Comparison of ENCODE assay signal across 1 cellular context in the genomic region with DNA sequence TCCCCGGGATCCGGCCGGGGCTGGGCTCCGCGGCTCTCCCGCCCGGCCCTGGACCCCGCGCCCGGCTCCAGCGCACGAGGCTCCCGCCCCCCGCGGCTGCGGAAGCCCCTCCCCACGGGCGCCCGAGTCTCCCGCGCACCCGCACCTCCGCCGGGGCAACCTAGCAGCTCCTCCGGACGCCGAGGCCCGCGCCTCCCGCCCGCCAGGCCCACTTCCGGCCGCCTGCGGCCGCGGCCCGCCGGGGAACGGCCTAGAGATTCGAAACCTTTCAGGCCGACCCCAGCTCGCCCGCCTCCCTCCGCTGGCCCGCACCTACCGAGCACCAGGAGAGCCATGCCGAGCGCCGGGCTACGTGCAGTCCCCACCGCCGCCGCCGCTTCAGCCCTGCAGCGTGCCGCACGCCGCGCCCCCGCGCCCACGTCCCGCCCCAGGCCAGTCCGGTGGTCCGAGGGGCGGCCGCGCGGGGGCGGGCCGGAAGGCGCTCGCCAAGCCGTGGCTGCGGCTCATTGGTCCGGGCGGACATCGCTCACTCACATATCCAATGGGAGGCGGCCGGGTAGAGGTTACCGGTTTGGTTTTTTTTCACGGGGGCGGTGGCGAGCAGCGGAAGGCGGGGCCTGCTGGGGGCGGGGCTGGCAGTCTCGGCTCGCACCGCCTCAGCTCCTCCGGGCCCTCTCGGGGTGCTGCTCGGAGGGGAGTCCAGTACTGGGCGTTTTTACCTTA.
TF ChIP-seq lines count a peak whose summit lies in the region.

A gene with protein sequence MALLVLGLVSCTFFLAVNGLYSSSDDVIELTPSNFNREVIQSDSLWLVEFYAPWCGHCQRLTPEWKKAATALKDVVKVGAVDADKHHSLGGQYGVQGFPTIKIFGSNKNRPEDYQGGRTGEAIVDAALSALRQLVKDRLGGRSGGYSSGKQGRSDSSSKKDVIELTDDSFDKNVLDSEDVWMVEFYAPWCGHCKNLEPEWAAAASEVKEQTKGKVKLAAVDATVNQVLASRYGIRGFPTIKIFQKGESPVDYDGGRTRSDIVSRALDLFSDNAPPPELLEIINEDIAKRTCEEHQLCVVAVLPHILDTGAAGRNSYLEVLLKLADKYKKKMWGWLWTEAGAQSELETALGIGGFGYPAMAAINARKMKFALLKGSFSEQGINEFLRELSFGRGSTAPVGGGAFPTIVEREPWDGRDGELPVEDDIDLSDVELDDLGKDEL (minus strand): TSS at position 424 of the 723 bp plus-strand sequence. CDS start 89 bp downstream, at position 335.

TF ChIP-seq in HepG2, 621 proteins besides CTCF, POLR2A, EP300 and RAD21 (continued from another document and continues in another):
- TF ChIP-seq, protein P1, sequence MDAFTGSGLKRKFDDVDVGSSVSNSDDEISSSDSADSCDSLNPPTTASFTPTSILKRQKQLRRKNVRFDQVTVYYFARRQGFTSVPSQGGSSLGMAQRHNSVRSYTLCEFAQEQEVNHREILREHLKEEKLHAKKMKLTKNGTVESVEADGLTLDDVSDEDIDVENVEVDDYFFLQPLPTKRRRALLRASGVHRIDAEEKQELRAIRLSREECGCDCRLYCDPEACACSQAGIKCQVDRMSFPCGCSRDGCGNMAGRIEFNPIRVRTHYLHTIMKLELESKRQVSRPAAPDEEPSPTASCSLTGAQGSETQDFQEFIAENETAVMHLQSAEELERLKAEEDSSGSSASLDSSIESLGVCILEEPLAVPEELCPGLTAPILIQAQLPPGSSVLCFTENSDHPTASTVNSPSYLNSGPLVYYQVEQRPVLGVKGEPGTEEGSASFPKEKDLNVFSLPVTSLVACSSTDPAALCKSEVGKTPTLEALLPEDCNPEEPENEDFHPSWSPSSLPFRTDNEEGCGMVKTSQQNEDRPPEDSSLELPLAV (CRISPR knock-in tag; conservative IDR thresholded peaks at IDR 0.05; ENCODE audit: low read depth): no peak
- TF ChIP-seq MTF1 (CRISPR knock-in tag; IDR thresholded peaks at IDR 0.05) (no peak), ZNF460 (CRISPR knock-in tag; IDR thresholded peaks at IDR 0.05; ENCODE audit: borderline replicate concordance) (no peak), ZNF552 (CRISPR knock-in tag; IDR thresholded peaks at IDR 0.05; ENCODE audit: borderline replicate concordance) (no peak), GPN1 (CRISPR knock-in tag; IDR thresholded peaks at IDR 0.05; ENCODE audit: borderline replicate concordance) (no peak), ZNF430 (CRISPR knock-in tag; IDR thresholded peaks at IDR 0.05) (peak; percentile 17; the same call in 1 of the 2 replicates), ZNF362 (CRISPR knock-in tag; IDR thresholded peaks at IDR 0.05; ENCODE audit: borderline replicate concordance) (peak; percentile 98), HOXA3 (CRISPR knock-in tag; IDR thresholded peaks at IDR 0.05) (peak; percentile 67; the same call in 1 of the 2 replicates), ZNF143 (CRISPR knock-in tag; IDR thresholded peaks at IDR 0.05) (no peak), ZNF563 (CRISPR knock-in tag; IDR thresholded peaks at IDR 0.05) (peak; percentile 81), KLF15 (CRISPR knock-in tag; IDR thresholded peaks at IDR 0.05; ENCODE audit: borderline replicate concordance) (no peak), ATM (IDR thresholded peaks at IDR 0.05; ENCODE audit: borderline replicate concordance) (no peak), ZNF501 (CRISPR knock-in tag; IDR thresholded peaks at IDR 0.05) (no peak), MATR3 (CRISPR knock-in tag; IDR thresholded peaks at IDR 0.05) (no peak), STAG1 (CRISPR knock-in tag; IDR thresholded peaks at IDR 0.05) (no peak), HOMEZ (CRISPR knock-in tag; IDR thresholded peaks at IDR 0.05; ENCODE audit: low read depth) (no peak), FOXO1 (CRISPR knock-in tag; IDR thresholded peaks at IDR 0.05) (peak; percentile 69; the same call in 1 of the 2 replicates), CREB1 (IDR thresholded peaks at IDR 0.05) (peak; percentile 82), CREB1 (CRISPR knock-in tag; IDR thresholded peaks at IDR 0.05) (no peak; the same call in 1 of the 2 replicates), ARNT2 (CRISPR knock-in tag; IDR thresholded peaks at IDR 0.05; ENCODE audit: low read depth) (peak; percentile 76), HOXA9 (CRISPR knock-in tag; IDR thresholded peaks at IDR 0.05; ENCODE audit: borderline replicate concordance) (no peak), ZNF296 (CRISPR knock-in tag; conservative IDR thresholded peaks at IDR 0.05) (no peak), HCFC1 (IDR thresholded peaks at IDR 0.05; ENCODE audit: low read depth, low read length) (no peak), ZNF446 (CRISPR knock-in tag; IDR thresholded peaks at IDR 0.05) (0 out of 2 replicates have a peak, but pooled peaks have one; percentile 23), ZNF253 (CRISPR knock-in tag; IDR thresholded peaks at IDR 0.05; ENCODE audit: borderline replicate concordance) (no peak), PTBP1 (IDR thresholded peaks at IDR 0.05; ENCODE audit: low read depth, low read length, poor library complexity, severe bottlenecking) (no peak), SETDB1 (CRISPR knock-in tag; IDR thresholded peaks at IDR 0.05; ENCODE audit: borderline replicate concordance) (no peak), CBX1 (IDR thresholded peaks at IDR 0.05; ENCODE audit: low read depth) (no peak), ZNF331 (CRISPR knock-in tag; IDR thresholded peaks at IDR 0.05) (peak; percentile 61; the same call in 1 of the 2 replicates), ZNF740 (CRISPR knock-in tag; IDR thresholded peaks at IDR 0.05) (no peak), FOXJ3 (CRISPR knock-in tag; IDR thresholded peaks at IDR 0.05; ENCODE audit: borderline replicate concordance) (no peak)
- TF ChIP-seq, protein P2, sequence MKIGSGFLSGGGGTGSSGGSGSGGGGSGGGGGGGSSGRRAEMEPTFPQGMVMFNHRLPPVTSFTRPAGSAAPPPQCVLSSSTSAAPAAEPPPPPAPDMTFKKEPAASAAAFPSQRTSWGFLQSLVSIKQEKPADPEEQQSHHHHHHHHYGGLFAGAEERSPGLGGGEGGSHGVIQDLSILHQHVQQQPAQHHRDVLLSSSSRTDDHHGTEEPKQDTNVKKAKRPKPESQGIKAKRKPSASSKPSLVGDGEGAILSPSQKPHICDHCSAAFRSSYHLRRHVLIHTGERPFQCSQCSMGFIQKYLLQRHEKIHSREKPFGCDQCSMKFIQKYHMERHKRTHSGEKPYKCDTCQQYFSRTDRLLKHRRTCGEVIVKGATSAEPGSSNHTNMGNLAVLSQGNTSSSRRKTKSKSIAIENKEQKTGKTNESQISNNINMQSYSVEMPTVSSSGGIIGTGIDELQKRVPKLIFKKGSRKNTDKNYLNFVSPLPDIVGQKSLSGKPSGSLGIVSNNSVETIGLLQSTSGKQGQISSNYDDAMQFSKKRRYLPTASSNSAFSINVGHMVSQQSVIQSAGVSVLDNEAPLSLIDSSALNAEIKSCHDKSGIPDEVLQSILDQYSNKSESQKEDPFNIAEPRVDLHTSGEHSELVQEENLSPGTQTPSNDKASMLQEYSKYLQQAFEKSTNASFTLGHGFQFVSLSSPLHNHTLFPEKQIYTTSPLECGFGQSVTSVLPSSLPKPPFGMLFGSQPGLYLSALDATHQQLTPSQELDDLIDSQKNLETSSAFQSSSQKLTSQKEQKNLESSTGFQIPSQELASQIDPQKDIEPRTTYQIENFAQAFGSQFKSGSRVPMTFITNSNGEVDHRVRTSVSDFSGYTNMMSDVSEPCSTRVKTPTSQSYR (CRISPR knock-in tag; IDR thresholded peaks at IDR 0.05; ENCODE audit: borderline replicate concordance): peak; percentile 6; the same call in 1 of the 2 replicates
- TF ChIP-seq, protein P3, sequence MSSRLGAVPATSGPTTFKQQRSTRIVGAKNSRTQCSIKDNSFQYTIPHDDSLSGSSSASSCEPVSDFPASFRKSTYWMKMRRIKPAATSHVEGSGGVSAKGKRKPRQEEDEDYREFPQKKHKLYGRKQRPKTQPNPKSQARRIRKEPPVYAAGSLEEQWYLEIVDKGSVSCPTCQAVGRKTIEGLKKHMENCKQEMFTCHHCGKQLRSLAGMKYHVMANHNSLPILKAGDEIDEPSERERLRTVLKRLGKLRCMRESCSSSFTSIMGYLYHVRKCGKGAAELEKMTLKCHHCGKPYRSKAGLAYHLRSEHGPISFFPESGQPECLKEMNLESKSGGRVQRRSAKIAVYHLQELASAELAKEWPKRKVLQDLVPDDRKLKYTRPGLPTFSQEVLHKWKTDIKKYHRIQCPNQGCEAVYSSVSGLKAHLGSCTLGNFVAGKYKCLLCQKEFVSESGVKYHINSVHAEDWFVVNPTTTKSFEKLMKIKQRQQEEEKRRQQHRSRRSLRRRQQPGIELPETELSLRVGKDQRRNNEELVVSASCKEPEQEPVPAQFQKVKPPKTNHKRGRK (CRISPR knock-in tag; IDR thresholded peaks at IDR 0.05): no peak
- TF ChIP-seq, protein P4, sequence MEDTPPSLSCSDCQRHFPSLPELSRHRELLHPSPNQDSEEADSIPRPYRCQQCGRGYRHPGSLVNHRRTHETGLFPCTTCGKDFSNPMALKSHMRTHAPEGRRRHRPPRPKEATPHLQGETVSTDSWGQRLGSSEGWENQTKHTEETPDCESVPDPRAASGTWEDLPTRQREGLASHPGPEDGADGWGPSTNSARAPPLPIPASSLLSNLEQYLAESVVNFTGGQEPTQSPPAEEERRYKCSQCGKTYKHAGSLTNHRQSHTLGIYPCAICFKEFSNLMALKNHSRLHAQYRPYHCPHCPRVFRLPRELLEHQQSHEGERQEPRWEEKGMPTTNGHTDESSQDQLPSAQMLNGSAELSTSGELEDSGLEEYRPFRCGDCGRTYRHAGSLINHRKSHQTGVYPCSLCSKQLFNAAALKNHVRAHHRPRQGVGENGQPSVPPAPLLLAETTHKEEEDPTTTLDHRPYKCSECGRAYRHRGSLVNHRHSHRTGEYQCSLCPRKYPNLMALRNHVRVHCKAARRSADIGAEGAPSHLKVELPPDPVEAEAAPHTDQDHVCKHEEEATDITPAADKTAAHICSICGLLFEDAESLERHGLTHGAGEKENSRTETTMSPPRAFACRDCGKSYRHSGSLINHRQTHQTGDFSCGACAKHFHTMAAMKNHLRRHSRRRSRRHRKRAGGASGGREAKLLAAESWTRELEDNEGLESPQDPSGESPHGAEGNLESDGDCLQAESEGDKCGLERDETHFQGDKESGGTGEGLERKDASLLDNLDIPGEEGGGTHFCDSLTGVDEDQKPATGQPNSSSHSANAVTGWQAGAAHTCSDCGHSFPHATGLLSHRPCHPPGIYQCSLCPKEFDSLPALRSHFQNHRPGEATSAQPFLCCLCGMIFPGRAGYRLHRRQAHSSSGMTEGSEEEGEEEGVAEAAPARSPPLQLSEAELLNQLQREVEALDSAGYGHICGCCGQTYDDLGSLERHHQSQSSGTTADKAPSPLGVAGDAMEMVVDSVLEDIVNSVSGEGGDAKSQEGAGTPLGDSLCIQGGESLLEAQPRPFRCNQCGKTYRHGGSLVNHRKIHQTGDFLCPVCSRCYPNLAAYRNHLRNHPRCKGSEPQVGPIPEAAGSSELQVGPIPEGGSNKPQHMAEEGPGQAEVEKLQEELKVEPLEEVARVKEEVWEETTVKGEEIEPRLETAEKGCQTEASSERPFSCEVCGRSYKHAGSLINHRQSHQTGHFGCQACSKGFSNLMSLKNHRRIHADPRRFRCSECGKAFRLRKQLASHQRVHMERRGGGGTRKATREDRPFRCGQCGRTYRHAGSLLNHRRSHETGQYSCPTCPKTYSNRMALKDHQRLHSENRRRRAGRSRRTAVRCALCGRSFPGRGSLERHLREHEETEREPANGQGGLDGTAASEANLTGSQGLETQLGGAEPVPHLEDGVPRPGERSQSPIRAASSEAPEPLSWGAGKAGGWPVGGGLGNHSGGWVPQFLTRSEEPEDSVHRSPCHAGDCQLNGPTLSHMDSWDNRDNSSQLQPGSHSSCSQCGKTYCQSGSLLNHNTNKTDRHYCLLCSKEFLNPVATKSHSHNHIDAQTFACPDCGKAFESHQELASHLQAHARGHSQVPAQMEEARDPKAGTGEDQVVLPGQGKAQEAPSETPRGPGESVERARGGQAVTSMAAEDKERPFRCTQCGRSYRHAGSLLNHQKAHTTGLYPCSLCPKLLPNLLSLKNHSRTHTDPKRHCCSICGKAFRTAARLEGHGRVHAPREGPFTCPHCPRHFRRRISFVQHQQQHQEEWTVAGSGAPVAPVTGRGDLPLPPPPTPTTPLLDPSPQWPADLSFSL (CRISPR knock-in tag; IDR thresholded peaks at IDR 0.05): no peak
- TF ChIP-seq, protein P5, sequence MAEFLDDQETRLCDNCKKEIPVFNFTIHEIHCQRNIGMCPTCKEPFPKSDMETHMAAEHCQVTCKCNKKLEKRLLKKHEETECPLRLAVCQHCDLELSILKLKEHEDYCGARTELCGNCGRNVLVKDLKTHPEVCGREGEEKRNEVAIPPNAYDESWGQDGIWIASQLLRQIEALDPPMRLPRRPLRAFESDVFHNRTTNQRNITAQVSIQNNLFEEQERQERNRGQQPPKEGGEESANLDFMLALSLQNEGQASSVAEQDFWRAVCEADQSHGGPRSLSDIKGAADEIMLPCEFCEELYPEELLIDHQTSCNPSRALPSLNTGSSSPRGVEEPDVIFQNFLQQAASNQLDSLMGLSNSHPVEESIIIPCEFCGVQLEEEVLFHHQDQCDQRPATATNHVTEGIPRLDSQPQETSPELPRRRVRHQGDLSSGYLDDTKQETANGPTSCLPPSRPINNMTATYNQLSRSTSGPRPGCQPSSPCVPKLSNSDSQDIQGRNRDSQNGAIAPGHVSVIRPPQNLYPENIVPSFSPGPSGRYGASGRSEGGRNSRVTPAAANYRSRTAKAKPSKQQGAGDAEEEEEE (CRISPR knock-in tag; IDR thresholded peaks at IDR 0.05; ENCODE audit: borderline replicate concordance): no peak
- TF ChIP-seq, protein P6, sequence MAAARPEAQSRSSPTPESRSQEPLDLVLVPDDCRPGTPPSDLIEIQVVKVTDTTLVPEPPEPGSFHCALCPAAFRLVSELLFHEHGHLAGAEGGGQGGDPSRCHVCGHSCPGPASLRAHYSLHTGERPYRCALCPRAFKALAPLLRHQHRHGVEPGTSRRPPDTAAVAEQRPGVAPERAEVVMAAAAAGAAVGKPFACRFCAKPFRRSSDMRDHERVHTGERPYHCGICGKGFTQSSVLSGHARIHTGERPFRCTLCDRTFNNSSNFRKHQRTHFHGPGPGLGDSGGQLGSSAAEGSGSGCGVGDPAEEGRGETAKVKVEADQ (CRISPR knock-in tag; IDR thresholded peaks at IDR 0.05; ENCODE audit: borderline replicate concordance): peak; percentile 56; the same call in 1 of the 2 replicates
